In the genomic region with DNA sequence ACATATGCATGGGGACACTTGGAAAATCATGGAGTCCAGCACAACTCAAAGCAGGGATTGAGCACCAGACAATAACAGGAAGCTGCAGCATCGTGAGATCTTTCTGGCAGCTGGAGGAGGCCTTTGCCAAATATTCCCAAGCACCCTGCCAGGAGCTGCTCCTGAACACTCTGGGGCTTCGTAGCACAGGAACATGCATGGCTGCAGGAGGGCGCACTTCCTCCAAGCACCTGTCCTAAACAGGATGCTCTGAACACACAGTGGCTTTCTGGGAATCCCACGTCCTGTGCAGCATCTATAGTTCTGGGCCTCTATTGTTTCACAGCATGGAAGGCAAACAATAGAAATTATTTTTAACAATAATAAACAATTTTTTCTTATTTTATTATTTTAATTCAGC, we compare ENCODE assay signal across 18 cellular contexts. TPM values are rescaled to one million over a fixed set of nuclear protein-coding genes. Genes with fewer than 3 reads are reported as not detected.
DNase-seq lines count a peak whose midpoint lies in the region; ATAC-seq and TF ChIP-seq lines count a peak whose summit lies in the region.
"Had no signal": no experiment of that assay in that cellular context is flagged by ENCODE, and none has a peak within 500 bp of the region (broad histone marks: within the 10 kb centered on the region; RNA-seq: fewer than 3 reads in every experiment).

No MANE protein-coding gene starts in this region.

- intact Hi-C loops in left ventricle myocardium superior (cut with micrococcal nuclease) = no loop called here
- intact Hi-C loops in esophagus squamous epithelium (cut with DNase I) = no loop called here

- H3K36me3 ChIP-seq in SJCRH30 = no peaks in the 10 kb centered on the region
- no peaks in the 10 kb centered on the region for H3K36me3 ChIP-seq in esophagus squamous epithelium
- H3K36me3 ChIP-seq: neural progenitor cell had no signal

- WGBS in esophagus squamous epithelium, 2 donors = 52 to 71% methylated on average over 3 to 4 of the region's 4 CpGs

- TF ChIP-seq CTCF in esophagus squamous epithelium (IDR thresholded peaks at IDR 0.05) = no peak

- CTCF ChIA-PET in HEK293T (lab: Yijun Ruan, JAX) = no interaction called here

- H3K27ac ChIP-seq in SJCRH30 (no peak overlapping the region), esophagus squamous epithelium (peak overlapping the region in 1 of 4 donors; percentile 70)
- H3K27ac ChIP-seq: neural progenitor cell had no signal

- H3K9me3 ChIP-seq in SJCRH30 (replicated peaks) = no peaks in the 10 kb centered on the region; the same call in 1 of the 2 replicates
- H3K9me3 ChIP-seq in esophagus squamous epithelium = no peaks in the 10 kb centered on the region
- H3K9me3 ChIP-seq: body of pancreas had no signal

- POLR2A ChIA-PET in HEK293T (lab: Yijun Ruan, JAX) = interaction anchor here (0.7 to 1.6 kb wide), 2 partner anchors 20 to 57 kb away, joined by 3 to 4 read pairs; no protein-coding TSS in a partner anchor

- peak; percentile 78 for DNase-seq in DMS153 (lab: John Stamatoyannopoulos, UW)
- no peak for DNase-seq in DMS153 treated with DMSO at 0.1 percent for 48 hours (lab: John Stamatoyannopoulos, UW; ENCODE audit: unreplicated experiment)
- DNase-seq in COLO668 (lab: John Stamatoyannopoulos, UW; ENCODE audit: unreplicated experiment) = peak; percentile 3
- DNase-seq in SJCRH30 = peak; percentile 38 to 51
- DNase-seq in left ventricle myocardium superior = peak; percentile 58
- DNase-seq in SW480 (ENCODE audit: low spot score) = no peak
- DNase-seq in esophagus squamous epithelium (lab: John Stamatoyannopoulos, UW) = no peak
- no peak for DNase-seq in HEK293T (ENCODE audit: extremely low spot score)
- DNase-seq: activated naive CD8-positive, alpha-beta T cell treated with anti-CD3 and anti-CD28 coated beads, Interleukin-2, amount 50 U/mL, for 24 hours; body of pancreas; endodermal cell; NCI-H1417; RPMI8226; stimulated activated CD4-positive, alpha-beta T cell treated with anti-CD3 and anti-CD28 coated beads, Interleukin-2, amount 100 ng/mL, for 48 hours; T-helper 9 cell had no signal

- H3K27me3 ChIP-seq in SJCRH30 (no peaks in the 10 kb centered on the region), esophagus squamous epithelium (no peaks in the 10 kb centered on the region)
- H3K27me3 ChIP-seq: body of pancreas, neural progenitor cell had no signal

- peaks cover 25% of the 10 kb centered on the region for H3K4me1 ChIP-seq in SJCRH30
- peaks cover 0 to 24% (median 2%) of the 10 kb centered on the region in 3 donors for H3K4me1 ChIP-seq in esophagus squamous epithelium
- H3K4me1 ChIP-seq: neural progenitor cell had no signal

- H3K4me3 ChIP-seq in SJCRH30 = no peak overlapping the region
- H3K4me3 ChIP-seq in esophagus squamous epithelium = no peak overlapping the region
- H3K4me3 ChIP-seq: body of pancreas, neural progenitor cell, smooth muscle cell had no signal

- no peak for TF ChIP-seq POLR2A in esophagus squamous epithelium (IDR thresholded peaks at IDR 0.05)

- peak; percentile 45 for ATAC-seq in left ventricle myocardium superior
- ATAC-seq: activated CD4-positive, CD25-positive, alpha-beta regulatory T cell treated with anti-CD3 and anti-CD28 coated beads, Interleukin-2, amount 50 U/mL, for 24 hours; activated naive CD8-positive, alpha-beta T cell treated with anti-CD3 and anti-CD28 coated beads, Interleukin-2, amount 50 U/mL, for 24 hours; body of pancreas had no signal

TF ChIP-seq in HEK293T, 16 proteins besides CTCF, POLR2A, EP300 and RAD21:
- no peak for TF ChIP-seq NFRKB (IDR thresholded peaks at IDR 0.05)
- TF ChIP-seq, protein P1, sequence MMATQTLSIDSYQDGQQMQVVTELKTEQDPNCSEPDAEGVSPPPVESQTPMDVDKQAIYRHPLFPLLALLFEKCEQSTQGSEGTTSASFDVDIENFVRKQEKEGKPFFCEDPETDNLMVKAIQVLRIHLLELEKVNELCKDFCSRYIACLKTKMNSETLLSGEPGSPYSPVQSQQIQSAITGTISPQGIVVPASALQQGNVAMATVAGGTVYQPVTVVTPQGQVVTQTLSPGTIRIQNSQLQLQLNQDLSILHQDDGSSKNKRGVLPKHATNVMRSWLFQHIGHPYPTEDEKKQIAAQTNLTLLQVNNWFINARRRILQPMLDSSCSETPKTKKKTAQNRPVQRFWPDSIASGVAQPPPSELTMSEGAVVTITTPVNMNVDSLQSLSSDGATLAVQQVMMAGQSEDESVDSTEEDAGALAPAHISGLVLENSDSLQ (IDR thresholded peaks at IDR 0.05) = no peak
- no peak for TF ChIP-seq L3MBTL2 (conservative IDR thresholded peaks at IDR 0.05)
- TF ChIP-seq LEF1 (IDR thresholded peaks at IDR 0.05; ENCODE audit: borderline replicate concordance) = no peak
- no peak for TF ChIP-seq FOXK2 (IDR thresholded peaks at IDR 0.05)

RNA-seq across cellular contexts. Expression of gene ABLIM1, which starts 4.1 kb away (rescaled TPM):
- 23.5 and 23.9 TPM in 2 replicates for total RNA-seq in SJCRH30 (2014; rRNA removed; shearing (Covaris generic))
- 808 TPM for total RNA-seq in left ventricle myocardium superior
- 100 to 1,000 TPM; 185 to 345 (median 304) TPM for total RNA-seq in esophagus squamous epithelium

Comparison
In these comparisons a context has a peak if more than half of its experiments do, and no peak if none do; other contexts are left out.
1. DNase-seq: peak in DMS153 (single experiment), COLO668 (single experiment), SJCRH30 (2 of 2) and left ventricle myocardium superior (single experiment); none in DMS153 treated with DMSO at 0.1 percent for 48 hours (single experiment), SW480 (single experiment), esophagus squamous epithelium (single experiment) and HEK293T (single experiment).